1 cellular context compared by ENCODE assay signal in the genomic region with DNA sequence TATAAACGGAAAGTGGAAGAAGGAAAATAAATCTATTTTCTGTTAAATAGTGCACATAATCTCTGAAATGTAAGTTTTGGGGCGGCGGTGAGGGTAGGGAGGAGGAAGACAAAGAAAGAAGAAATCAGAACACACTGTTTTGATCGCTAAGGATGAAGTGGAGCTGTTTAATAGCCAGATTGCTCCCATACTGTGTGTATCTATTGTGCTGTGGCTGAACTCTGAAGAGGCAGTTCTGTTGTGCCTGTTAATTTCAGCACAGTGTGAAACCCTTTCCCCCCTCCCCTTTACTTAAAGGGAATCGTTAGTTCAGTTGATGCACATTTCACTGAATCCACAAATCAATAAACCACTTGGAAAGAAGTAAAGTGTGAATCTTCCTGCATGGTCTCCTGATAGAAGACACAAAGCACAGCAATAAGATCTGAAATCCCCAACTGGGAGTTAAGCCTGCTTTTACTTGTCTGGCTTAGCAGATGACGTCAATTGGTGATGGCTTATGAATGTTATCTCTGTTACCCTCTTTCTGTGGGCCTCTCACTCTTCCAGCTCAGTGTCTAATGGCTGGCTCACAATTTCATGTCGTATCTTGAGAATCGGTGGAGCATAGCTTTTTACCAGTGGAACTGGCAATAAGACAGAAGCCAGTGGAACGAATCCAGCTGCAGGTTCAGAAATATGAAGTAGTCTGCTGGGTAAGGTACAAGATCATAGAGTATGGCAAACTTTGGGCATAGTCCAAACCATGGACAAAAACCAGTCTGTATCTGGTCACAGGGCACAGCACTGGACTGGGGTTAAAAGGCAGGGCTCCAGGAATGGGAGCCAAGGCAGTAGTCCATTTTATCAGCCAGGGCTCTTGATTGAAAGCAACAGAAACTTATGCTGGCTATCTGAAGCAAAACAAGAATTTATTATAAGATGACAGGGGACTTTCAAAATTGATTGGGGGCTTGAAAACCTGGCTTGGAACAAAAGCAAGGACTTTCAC.
TF ChIP-seq lines count a peak whose summit lies in the region.

No MANE protein-coding gene starts in this region.

TF ChIP-seq in WTC11, 78 proteins besides CTCF, POLR2A, EP300 and RAD21 (continued from another document):
- TF ChIP-seq ELF4 (CRISPR knock-in tag; IDR thresholded peaks at IDR 0.05; ENCODE audit: low read depth) (no peak), CBFB (CRISPR knock-in tag; IDR thresholded peaks at IDR 0.05; ENCODE audit: low read depth) (no peak), ZNF671 (CRISPR knock-in tag; IDR thresholded peaks at IDR 0.05) (no peak), ZNF138 (CRISPR knock-in tag; conservative IDR thresholded peaks at IDR 0.05) (no peak), NFYB (CRISPR knock-in tag; conservative IDR thresholded peaks at IDR 0.05; ENCODE audit: low read depth) (no peak), ZNF423 (CRISPR knock-in tag; IDR thresholded peaks at IDR 0.05) (no peak), NFE2L1 (CRISPR knock-in tag; IDR thresholded peaks at IDR 0.05) (no peak)
- TF ChIP-seq, protein P1, sequence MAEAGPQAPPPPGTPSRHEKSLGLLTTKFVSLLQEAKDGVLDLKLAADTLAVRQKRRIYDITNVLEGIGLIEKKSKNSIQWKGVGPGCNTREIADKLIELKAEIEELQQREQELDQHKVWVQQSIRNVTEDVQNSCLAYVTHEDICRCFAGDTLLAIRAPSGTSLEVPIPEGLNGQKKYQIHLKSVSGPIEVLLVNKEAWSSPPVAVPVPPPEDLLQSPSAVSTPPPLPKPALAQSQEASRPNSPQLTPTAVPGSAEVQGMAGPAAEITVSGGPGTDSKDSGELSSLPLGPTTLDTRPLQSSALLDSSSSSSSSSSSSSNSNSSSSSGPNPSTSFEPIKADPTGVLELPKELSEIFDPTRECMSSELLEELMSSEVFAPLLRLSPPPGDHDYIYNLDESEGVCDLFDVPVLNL (CRISPR knock-in tag; IDR thresholded peaks at IDR 0.05; ENCODE audit: borderline replicate concordance, low read depth) = no peak
- TF ChIP-seq, protein P2, sequence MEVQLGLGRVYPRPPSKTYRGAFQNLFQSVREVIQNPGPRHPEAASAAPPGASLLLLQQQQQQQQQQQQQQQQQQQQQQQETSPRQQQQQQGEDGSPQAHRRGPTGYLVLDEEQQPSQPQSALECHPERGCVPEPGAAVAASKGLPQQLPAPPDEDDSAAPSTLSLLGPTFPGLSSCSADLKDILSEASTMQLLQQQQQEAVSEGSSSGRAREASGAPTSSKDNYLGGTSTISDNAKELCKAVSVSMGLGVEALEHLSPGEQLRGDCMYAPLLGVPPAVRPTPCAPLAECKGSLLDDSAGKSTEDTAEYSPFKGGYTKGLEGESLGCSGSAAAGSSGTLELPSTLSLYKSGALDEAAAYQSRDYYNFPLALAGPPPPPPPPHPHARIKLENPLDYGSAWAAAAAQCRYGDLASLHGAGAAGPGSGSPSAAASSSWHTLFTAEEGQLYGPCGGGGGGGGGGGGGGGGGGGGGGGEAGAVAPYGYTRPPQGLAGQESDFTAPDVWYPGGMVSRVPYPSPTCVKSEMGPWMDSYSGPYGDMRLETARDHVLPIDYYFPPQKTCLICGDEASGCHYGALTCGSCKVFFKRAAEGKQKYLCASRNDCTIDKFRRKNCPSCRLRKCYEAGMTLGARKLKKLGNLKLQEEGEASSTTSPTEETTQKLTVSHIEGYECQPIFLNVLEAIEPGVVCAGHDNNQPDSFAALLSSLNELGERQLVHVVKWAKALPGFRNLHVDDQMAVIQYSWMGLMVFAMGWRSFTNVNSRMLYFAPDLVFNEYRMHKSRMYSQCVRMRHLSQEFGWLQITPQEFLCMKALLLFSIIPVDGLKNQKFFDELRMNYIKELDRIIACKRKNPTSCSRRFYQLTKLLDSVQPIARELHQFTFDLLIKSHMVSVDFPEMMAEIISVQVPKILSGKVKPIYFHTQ (CRISPR knock-in tag; IDR thresholded peaks at IDR 0.05) = no peak
- TF ChIP-seq, protein P3, sequence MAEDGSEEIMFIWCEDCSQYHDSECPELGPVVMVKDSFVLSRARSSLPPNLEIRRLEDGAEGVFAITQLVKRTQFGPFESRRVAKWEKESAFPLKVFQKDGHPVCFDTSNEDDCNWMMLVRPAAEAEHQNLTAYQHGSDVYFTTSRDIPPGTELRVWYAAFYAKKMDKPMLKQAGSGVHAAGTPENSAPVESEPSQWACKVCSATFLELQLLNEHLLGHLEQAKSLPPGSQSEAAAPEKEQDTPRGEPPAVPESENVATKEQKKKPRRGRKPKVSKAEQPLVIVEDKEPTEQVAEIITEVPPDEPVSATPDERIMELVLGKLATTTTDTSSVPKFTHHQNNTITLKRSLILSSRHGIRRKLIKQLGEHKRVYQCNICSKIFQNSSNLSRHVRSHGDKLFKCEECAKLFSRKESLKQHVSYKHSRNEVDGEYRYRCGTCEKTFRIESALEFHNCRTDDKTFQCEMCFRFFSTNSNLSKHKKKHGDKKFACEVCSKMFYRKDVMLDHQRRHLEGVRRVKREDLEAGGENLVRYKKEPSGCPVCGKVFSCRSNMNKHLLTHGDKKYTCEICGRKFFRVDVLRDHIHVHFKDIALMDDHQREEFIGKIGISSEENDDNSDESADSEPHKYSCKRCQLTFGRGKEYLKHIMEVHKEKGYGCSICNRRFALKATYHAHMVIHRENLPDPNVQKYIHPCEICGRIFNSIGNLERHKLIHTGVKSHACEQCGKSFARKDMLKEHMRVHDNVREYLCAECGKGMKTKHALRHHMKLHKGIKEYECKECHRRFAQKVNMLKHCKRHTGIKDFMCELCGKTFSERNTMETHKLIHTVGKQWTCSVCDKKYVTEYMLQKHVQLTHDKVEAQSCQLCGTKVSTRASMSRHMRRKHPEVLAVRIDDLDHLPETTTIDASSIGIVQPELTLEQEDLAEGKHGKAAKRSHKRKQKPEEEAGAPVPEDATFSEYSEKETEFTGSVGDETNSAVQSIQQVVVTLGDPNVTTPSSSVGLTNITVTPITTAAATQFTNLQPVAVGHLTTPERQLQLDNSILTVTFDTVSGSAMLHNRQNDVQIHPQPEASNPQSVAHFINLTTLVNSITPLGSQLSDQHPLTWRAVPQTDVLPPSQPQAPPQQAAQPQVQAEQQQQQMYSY (CRISPR knock-in tag; IDR thresholded peaks at IDR 0.05) = no peak
- TF ChIP-seq, protein P4, sequence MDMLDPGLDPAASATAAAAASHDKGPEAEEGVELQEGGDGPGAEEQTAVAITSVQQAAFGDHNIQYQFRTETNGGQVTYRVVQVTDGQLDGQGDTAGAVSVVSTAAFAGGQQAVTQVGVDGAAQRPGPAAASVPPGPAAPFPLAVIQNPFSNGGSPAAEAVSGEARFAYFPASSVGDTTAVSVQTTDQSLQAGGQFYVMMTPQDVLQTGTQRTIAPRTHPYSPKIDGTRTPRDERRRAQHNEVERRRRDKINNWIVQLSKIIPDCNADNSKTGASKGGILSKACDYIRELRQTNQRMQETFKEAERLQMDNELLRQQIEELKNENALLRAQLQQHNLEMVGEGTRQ (CRISPR knock-in tag; IDR thresholded peaks at IDR 0.05) = no peak
- TF ChIP-seq, protein P5, sequence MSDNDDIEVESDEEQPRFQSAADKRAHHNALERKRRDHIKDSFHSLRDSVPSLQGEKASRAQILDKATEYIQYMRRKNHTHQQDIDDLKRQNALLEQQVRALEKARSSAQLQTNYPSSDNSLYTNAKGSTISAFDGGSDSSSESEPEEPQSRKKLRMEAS (CRISPR knock-in tag; IDR thresholded peaks at IDR 0.05) = no peak
- TF ChIP-seq, protein P6, sequence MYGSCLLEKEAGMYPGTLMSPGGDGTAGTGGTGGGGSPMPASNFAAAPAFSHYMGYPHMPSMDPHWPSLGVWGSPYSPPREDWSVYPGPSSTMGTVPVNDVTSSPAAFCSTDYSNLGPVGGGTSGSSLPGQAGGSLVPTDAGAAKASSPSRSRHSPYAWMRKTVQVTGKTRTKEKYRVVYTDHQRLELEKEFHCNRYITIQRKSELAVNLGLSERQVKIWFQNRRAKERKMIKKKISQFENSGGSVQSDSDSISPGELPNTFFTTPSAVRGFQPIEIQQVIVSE (CRISPR knock-in tag; IDR thresholded peaks at IDR 0.05; ENCODE audit: borderline replicate concordance) = no peak
